ENCODE assay signal across 22 cellular contexts in the genomic region with DNA sequence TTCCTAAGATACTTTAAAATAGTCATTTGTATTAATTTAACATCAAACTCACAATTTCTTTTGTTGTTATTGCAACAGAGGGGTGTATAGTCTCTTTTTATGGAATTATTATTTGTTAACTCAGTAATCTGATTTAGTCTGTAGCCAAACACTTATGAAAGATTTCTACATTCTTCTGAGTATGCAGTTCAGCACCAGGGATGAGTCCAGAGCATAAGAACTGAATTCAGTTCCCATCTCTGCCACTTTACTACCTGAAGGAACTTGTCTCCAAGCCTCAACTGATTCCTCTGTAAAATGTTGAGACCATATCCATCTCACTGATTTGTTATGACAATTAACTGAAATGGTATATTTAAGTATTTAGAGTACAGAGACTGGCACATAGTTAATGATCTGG.
"Had no signal": no experiment of that assay in that cellular context is flagged by ENCODE, and none has a peak within 500 bp of the region (broad histone marks: within the 10 kb centered on the region; RNA-seq: fewer than 3 reads in every experiment).

No MANE protein-coding gene starts in this region.

- H3K4me1 Mint-ChIP-seq: endodermal cell, neural crest cell had no signal

- DNase-seq: activated CD4-positive, alpha-beta T cell treated with anti-CD3 and anti-CD28 coated beads for 48 hours; activated CD4-positive, CD25-positive, alpha-beta regulatory T cell; activated CD8-positive, alpha-beta memory T cell treated with anti-CD3 and anti-CD28 coated beads for 24 hours; activated CD8-positive, alpha-beta memory T cell treated with anti-CD3 and anti-CD28 coated beads, Interleukin-2, amount 50 U/mL, for 48 hours; amygdala; caudate nucleus; colonic mucosa; endodermal cell; foreskin keratinocyte; glutamatergic neuron; hippocampal formation; midbrain; stimulated activated naive CD8-positive, alpha-beta T cell treated with anti-CD3 and anti-CD28 coated beads, Interleukin-15, Interleukin-2, amounts not matched to agents 100 U/mL and 50 U/mL, for 24 hours; substantia nigra; tibial artery had no signal

- H3K4me3 Mint-ChIP-seq: activated naive CD8-positive, alpha-beta T cell; brain; endodermal cell; neural crest cell had no signal

- ATAC-seq: foreskin keratinocyte; left lobe of liver; stimulated activated naive CD8-positive, alpha-beta T cell treated with anti-CD3 and anti-CD28 coated beads, Interleukin-15, Interleukin-2, amounts not matched to agents 100 U/mL and 50 U/mL, for 24 hours had no signal

- H3K4me3 ChIP-seq: colonic mucosa, prostate gland, right atrium auricular region, tibial artery had no signal

- H3K36me3 ChIP-seq: prostate gland had no signal

- FAIRE-seq: keratinocyte had no signal

- H3K27me3 Mint-ChIP-seq: activated naive CD8-positive, alpha-beta T cell; brain had no signal

- H3K4me1 ChIP-seq: colonic mucosa, prostate gland, right atrium auricular region had no signal

- H3K9me3 ChIP-seq: colonic mucosa, prostate gland, right atrium auricular region, tibial artery had no signal

- H3K27me3 ChIP-seq: colonic mucosa, foreskin keratinocyte, right atrium auricular region, tibial artery had no signal

- H3K27ac Mint-ChIP-seq: activated naive CD8-positive, alpha-beta T cell; brain; endodermal cell had no signal

- H3K27ac ChIP-seq: colonic mucosa, foreskin keratinocyte, prostate gland, right atrium auricular region, tibial artery had no signal

- H3K9me3 Mint-ChIP-seq: brain, endodermal cell, neural crest cell had no signal
